Comparison of ENCODE assay signal across 1 cellular context in the genomic region with DNA sequence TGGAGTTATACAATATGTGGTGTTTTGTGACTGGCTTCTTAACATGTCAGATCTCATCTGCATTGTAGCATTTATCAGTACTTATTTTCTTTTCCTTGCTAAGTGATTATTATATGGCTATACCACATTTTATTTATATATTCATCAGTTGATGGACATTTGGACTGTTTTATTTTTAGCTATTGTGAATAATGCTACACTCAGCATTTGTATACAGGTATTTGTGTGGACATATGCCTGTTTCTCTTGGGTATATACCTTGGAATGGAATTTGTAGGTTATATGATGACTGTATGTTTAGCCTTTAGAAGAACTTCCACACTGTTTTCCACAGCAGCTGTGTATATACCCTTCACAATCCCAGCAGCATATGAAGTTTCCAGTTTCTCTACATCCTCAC.
TF ChIP-seq lines count a peak whose summit lies in the region.

No MANE protein-coding gene starts in this region.

TF ChIP-seq in K562, 482 proteins besides CTCF, POLR2A, EP300 and RAD21 (continued from another document):
- TF ChIP-seq, protein P1, sequence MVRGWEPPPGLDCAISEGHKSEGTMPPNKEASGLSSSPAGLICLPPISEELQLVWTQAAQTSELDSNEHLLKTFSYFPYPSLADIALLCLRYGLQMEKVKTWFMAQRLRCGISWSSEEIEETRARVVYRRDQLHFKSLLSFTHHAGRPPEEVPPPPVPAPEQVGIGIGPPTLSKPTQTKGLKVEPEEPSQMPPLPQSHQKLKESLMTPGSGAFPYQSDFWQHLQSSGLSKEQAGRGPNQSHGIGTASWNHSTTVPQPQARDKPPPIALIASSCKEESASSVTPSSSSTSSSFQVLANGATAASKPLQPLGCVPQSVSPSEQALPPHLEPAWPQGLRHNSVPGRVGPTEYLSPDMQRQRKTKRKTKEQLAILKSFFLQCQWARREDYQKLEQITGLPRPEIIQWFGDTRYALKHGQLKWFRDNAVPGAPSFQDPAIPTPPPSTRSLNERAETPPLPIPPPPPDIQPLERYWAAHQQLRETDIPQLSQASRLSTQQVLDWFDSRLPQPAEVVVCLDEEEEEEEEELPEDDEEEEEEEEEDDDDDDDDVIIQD (CRISPR knock-in tag; IDR thresholded peaks at IDR 0.05), result no peak
- TF ChIP-seq CEBPB (tag; IDR thresholded peaks at IDR 0.05) (no peak), ELF1 (tag; IDR thresholded peaks at IDR 0.05) (no peak), ZNF668 (CRISPR knock-in tag; IDR thresholded peaks at IDR 0.05) (no peak), C11orf30 (IDR thresholded peaks at IDR 0.05; ENCODE audit: low read depth) (peak; percentile 25; the same call in 1 of the 2 replicates), MAFK (IDR thresholded peaks at IDR 0.05; ENCODE audit: low read length) (0 out of 2 replicates have a peak, but pooled peaks have one; percentile 11)
